ENCODE assay signal across 1 cellular context in the genomic region with DNA sequence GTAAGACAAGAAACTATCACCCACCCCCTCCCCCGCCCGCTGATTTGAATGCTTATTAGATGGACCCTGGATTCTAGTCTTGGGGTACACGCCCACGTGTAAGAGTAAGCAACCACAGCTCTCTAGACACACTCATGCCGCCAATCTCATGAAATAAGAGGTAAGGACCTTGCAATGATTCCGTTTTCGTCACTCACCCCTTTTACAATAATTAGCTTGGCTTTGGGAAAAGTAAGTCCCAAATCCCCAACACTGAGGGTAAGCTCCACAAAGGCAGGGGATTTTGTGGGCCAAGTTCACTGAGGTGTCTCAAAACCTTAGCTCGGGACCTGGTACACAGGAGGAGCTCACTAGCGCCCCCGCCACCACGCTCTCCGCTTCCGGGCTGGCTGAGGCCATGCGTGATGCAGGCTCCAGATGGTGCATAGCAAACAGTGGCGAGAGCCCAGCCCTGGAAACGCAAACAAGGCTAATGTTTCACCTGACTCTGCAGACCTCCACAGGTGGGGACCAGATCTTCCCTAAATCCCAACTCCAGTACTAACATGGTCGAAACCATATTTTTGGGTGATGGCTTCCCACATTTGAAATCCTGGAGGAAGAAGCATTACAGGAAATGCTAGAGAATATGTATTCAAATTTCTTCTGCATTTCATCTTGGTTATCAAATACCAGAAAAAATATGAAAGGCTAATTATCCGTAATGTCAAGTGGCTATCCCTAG.
TF ChIP-seq lines count a peak whose summit lies in the region.

No MANE protein-coding gene starts in this region.

TF ChIP-seq in HCT116, 20 proteins besides CTCF, POLR2A, EP300 and RAD21 (continued from another document):
- no peak for TF ChIP-seq YY1 (IDR thresholded peaks at IDR 0.05; ENCODE audit: extremely low read depth, insufficient replicate concordance, low read depth, low read length)
- TF ChIP-seq CEBPB (IDR thresholded peaks at IDR 0.05; ENCODE audit: low read depth): no peak
- TF ChIP-seq, protein P1, sequence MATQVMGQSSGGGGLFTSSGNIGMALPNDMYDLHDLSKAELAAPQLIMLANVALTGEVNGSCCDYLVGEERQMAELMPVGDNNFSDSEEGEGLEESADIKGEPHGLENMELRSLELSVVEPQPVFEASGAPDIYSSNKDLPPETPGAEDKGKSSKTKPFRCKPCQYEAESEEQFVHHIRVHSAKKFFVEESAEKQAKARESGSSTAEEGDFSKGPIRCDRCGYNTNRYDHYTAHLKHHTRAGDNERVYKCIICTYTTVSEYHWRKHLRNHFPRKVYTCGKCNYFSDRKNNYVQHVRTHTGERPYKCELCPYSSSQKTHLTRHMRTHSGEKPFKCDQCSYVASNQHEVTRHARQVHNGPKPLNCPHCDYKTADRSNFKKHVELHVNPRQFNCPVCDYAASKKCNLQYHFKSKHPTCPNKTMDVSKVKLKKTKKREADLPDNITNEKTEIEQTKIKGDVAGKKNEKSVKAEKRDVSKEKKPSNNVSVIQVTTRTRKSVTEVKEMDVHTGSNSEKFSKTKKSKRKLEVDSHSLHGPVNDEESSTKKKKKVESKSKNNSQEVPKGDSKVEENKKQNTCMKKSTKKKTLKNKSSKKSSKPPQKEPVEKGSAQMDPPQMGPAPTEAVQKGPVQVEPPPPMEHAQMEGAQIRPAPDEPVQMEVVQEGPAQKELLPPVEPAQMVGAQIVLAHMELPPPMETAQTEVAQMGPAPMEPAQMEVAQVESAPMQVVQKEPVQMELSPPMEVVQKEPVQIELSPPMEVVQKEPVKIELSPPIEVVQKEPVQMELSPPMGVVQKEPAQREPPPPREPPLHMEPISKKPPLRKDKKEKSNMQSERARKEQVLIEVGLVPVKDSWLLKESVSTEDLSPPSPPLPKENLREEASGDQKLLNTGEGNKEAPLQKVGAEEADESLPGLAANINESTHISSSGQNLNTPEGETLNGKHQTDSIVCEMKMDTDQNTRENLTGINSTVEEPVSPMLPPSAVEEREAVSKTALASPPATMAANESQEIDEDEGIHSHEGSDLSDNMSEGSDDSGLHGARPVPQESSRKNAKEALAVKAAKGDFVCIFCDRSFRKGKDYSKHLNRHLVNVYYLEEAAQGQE (IDR thresholded peaks at IDR 0.05; ENCODE audit: low read depth): no peak
- no peak for TF ChIP-seq POLR2AphosphoS5 (IDR thresholded peaks at IDR 0.05; ENCODE audit: low read depth, low read length)
